In genomic region chr1:233884461-233885151, GRCh38 we compare ENCODE assay signal across 20 cellular contexts. TPM values are rescaled to one million over a fixed set of nuclear protein-coding genes. Genes with fewer than 3 reads are reported as not detected.
A peak's percentile ranks its signal among the peaks of the same experiment; 100 is the strongest.
DNase-seq lines count a peak whose midpoint lies in the region; ATAC-seq, FAIRE-seq and TF ChIP-seq lines count a peak whose summit lies in the region.
"Had no signal": no experiment of that assay in that cellular context is flagged by ENCODE, and none has a peak within 500 bp of the region (broad histone marks: within the 10 kb centered on the region; RNA-seq: fewer than 3 reads in every experiment).

No MANE protein-coding gene starts in this region.

- H2BK20ac ChIP-seq in H1 (ENCODE audit: low read length), result no peak overlapping the region

- TF ChIP-seq CTCF in HEK293 (tag by site-specific recombination; IDR thresholded peaks at IDR 0.05), result no peak
- peak in 1 of 3 experiments; percentile 5; a peak in 1 of 4 replicates for TF ChIP-seq CTCF in H1 (IDR thresholded peaks at IDR 0.05; ENCODE audit: control extremely low read depth in 1 of 3, insufficient read depth in 1 of 3, low read depth in 1 of 3, low read length in 3 of 3)
- TF ChIP-seq CTCF in esophagus squamous epithelium (IDR thresholded peaks at IDR 0.05), result no peak

- no peak for TF ChIP-seq RAD21 in H1 (IDR thresholded peaks at IDR 0.05 in 1 of 2, conservative IDR thresholded peaks at IDR 0.05 in 1 of 2; ENCODE audit: low read depth in 2 of 2, low read length in 2 of 2)

- DNase-seq in A172 (ENCODE audit: low spot score) (peak; percentile 66), RCC 7860 (ENCODE audit: low spot score) (peak; percentile 60), H1 (ENCODE audit: low read depth in 1 of 2, low spot score in 2 of 2) (no peak), OCI-M1 (lab: John Stamatoyannopoulos, UW) (no peak), esophagus squamous epithelium (lab: John Stamatoyannopoulos, UW) (no peak)
- DNase-seq: AML-193; C1 segment of cervical spinal cord; CD8-positive, alpha-beta memory T cell; GOT3; NCI-H1105; NCI-H146; NCI-H2029; NCI-H2227 treated with DMSO at 0.1 percent for 48 hours; Right ventricle myocardium superior had no signal

- no peak for TF ChIP-seq POLR2A in H1 (IDR thresholded peaks at IDR 0.05; ENCODE audit: control extremely low read depth in 1 of 2, low read depth in 2 of 2, low read length in 2 of 2)
- TF ChIP-seq POLR2A in esophagus squamous epithelium (IDR thresholded peaks at IDR 0.05), result no peak

- H3K27ac ChIP-seq in HEK293 (ENCODE audit: extremely low read depth, low read depth, low read length) (no peak overlapping the region), H1 (ENCODE audit: low read depth, low read length) (no peak overlapping the region), esophagus squamous epithelium (no peak overlapping the region)
- H3K27ac ChIP-seq: 22Rv1 had no signal

- ATAC-seq in GM19395 (IDR thresholded peaks at IDR 0.05; ENCODE audit: unreplicated experiment) (no peak), HG03460 (IDR thresholded peaks at IDR 0.05; ENCODE audit: unreplicated experiment) (no peak)
- ATAC-seq: GM12878, K562 had no signal

- no peak for TF ChIP-seq EP300 in H1 (IDR thresholded peaks at IDR 0.05; ENCODE audit: borderline replicate concordance in 1 of 2, low read depth in 2 of 2, low read length in 2 of 2)

- POLR2A ChIA-PET in HEK293 (lab: Yijun Ruan, JAX) (no interaction called here), H1 (lab: Charles Lee; ENCODE audit: partially characterized antibody) (no interaction called here)

- no peak overlapping the region for H2BK12ac ChIP-seq in H1 (ENCODE audit: low read depth, low read length)

- no peak overlapping the region for H2BK5ac ChIP-seq in H1 (ENCODE audit: low read depth, low read length)

- H3K9me3 ChIP-seq in HEK293 (ENCODE audit: control insufficient read depth, insufficient read depth, low read depth, low read length) (no peaks in the 10 kb centered on the region; the same call in 1 of the 2 replicates), H1 (ENCODE audit: insufficient read depth in 2 of 2, low read depth in 1 of 2, low read length in 1 of 2) (0 out of 4 replicates have a peak, but pooled peaks cover 0 to under 1% of the 10 kb centered on the region in 2 experiments), esophagus squamous epithelium (no peaks in the 10 kb centered on the region)

- H3K27me3 ChIP-seq in H1 (replicated peaks in 1 of 4; ENCODE audit: control insufficient read depth in 3 of 4, extremely low read depth in 1 of 4, insufficient read depth in 3 of 4, low read length in 3 of 4) (no peaks in the 10 kb centered on the region), esophagus squamous epithelium (peaks cover 0 to 59% (median 0%) of the 10 kb centered on the region in 4 donors)

- H2BK15ac ChIP-seq in H1 (ENCODE audit: low read length), result no peak overlapping the region

- no peaks in the 10 kb centered on the region for H3K79me1 ChIP-seq in H1 (ENCODE audit: low read depth, low read length)

- FAIRE-seq in RCC 7860 (lab: Jason Lieb, UNC) (no peak), H1 (lab: Jason Lieb, UNC) (no peak)
- FAIRE-seq: GM12878, K562 had no signal

- H3K36me3 ChIP-seq in HEK293 (ENCODE audit: control insufficient read depth in 2 of 2, insufficient read depth in 1 of 2, low read length in 2 of 2), result no peaks in the 10 kb centered on the region
- H3K36me3 ChIP-seq in H1 (ENCODE audit: control insufficient read depth in 2 of 4, insufficient read depth in 4 of 4, low read length in 3 of 4), result no peaks in the 10 kb centered on the region
- H3K36me3 ChIP-seq in esophagus squamous epithelium, result no peaks in the 10 kb centered on the region

- H3K23me2 ChIP-seq in H1 (ENCODE audit: low read depth, low read length), result no peaks in the 10 kb centered on the region

- no peak overlapping the region for H3K4me3 ChIP-seq in HEK293 (ENCODE audit: low read depth, low read length)
- no peak overlapping the region for H3K4me3 ChIP-seq in H1 (ENCODE audit: extremely low read depth in 1 of 4, insufficient read depth in 2 of 4, low read depth in 3 of 4, low read length in 4 of 4)
- H3K4me3 ChIP-seq in esophagus squamous epithelium, result no peak overlapping the region
- H3K4me3 ChIP-seq: GM12878, K562 had no signal

- no peak overlapping the region for H3K18ac ChIP-seq in H1 (ENCODE audit: extremely low read depth, low read length)

- no peak overlapping the region for H4K91ac ChIP-seq in H1 (replicated peaks; ENCODE audit: insufficient read length, low read length)

- H3K9ac ChIP-seq in H1 (replicated peaks in 1 of 4; ENCODE audit: extremely low read depth in 1 of 4, low read depth in 3 of 4, low read length in 3 of 4), result no peak overlapping the region

- no peaks in the 10 kb centered on the region for H3K79me2 ChIP-seq in H1 (ENCODE audit: control insufficient read depth in 1 of 2, insufficient read depth in 2 of 2, low read length in 2 of 2)

- CTCF ChIA-PET in HEK293 (lab: Yijun Ruan, JAX), result no interaction called here
- CTCF ChIA-PET in H1 (lab: Charles Lee; ENCODE audit: partially characterized antibody), result interaction anchor here (0.9 to 1.8 kb wide), 2 partner anchors 19 to 85 kb away, joined by 3 to 5 read pairs; partner anchors contain the start of gene SLC35F3

- H3K23ac ChIP-seq in H1 (ENCODE audit: insufficient read length), result no peak overlapping the region

- H3K4me1 ChIP-seq in HEK293 (ENCODE audit: control insufficient read depth, insufficient read depth, low read length), result no peaks in the 10 kb centered on the region
- H3K4me1 ChIP-seq in H1 (replicated peaks in 1 of 4; ENCODE audit: control insufficient read depth in 3 of 4, insufficient read depth in 4 of 4, low read length in 3 of 4), result peaks cover 0 to 4% (median 2%) of the 10 kb centered on the region in 4 experiments; a peak in 2 of 7 replicates
- no peaks in the 10 kb centered on the region for H3K4me1 ChIP-seq in esophagus squamous epithelium

- WGBS in H1 (ENCODE audit: extremely low coverage in 1 of 2, insufficient coverage in 1 of 2, insufficient read length in 1 of 2, insufficient replicate concordance in 2 of 2, low coverage in 1 of 2, low lambda C conversion rate in 2 of 2, missing lambda C conversion rate in 1 of 2), 2 experiments, result 75% methylated on average over 5 of the region's 5 CpGs; no CpG with 5 or more reads in 1 of the 2 experiments
- 48 to 53% methylated on average over 4 to 5 of the region's 5 CpGs for WGBS in esophagus squamous epithelium, 2 donors

- no peak overlapping the region for H3K4me2 ChIP-seq in H1 (ENCODE audit: insufficient read depth in 1 of 2, low read depth in 2 of 2, low read length in 2 of 2)

- no peak overlapping the region for H2AK5ac ChIP-seq in H1 (ENCODE audit: low read depth, low read length)

- H4K8ac ChIP-seq in H1 (ENCODE audit: extremely low read depth, insufficient read depth, low read length), result no peak overlapping the region

- no peak overlapping the region for H3K56ac ChIP-seq in H1 (replicated peaks; ENCODE audit: insufficient read length, low read depth, low read length)

- no peak overlapping the region for H3K4ac ChIP-seq in H1 (replicated peaks; ENCODE audit: insufficient read length, low read depth, low read length)

- H4K20me1 ChIP-seq in H1 (replicated peaks in 1 of 2; ENCODE audit: control insufficient read depth in 1 of 2, insufficient read depth in 2 of 2, low read length in 2 of 2), result no peaks in the 10 kb centered on the region

- H3K14ac ChIP-seq in H1 (ENCODE audit: insufficient read length), result no peak overlapping the region

- H2BK120ac ChIP-seq in H1 (replicated peaks; ENCODE audit: low read depth, low read length), result no peak overlapping the region

- no peak overlapping the region for H4K5ac ChIP-seq in H1 (ENCODE audit: insufficient read length, low read depth, low read length)

- H2AFZ ChIP-seq in H1 (ENCODE audit: low read length), result 0 out of 2 replicates have a peak overlapping the region, but pooled peaks have one; percentile 10

- intact Hi-C loops in esophagus squamous epithelium (cut with DNase I), result no loop called here

TF ChIP-seq in HEK293, 187 proteins besides CTCF, POLR2A, EP300 and RAD21 (continues in another document):
- no peak for TF ChIP-seq ZNF221 (tag by site-specific recombination; IDR thresholded peaks at IDR 0.05; ENCODE audit: borderline replicate concordance)
- TF ChIP-seq ZNF157 (tag by site-specific recombination; IDR thresholded peaks at IDR 0.05), result no peak
- peak; percentile 86 for TF ChIP-seq ZBTB21 (tag by site-specific recombination; IDR thresholded peaks at IDR 0.05)
- no peak for TF ChIP-seq ZNF223 (tag by site-specific recombination; IDR thresholded peaks at IDR 0.05)
- no peak for TF ChIP-seq ZNF621 (tag by site-specific recombination; IDR thresholded peaks at IDR 0.05)
- no peak for TF ChIP-seq ZNF311 (tag by site-specific recombination; IDR thresholded peaks at IDR 0.05; ENCODE audit: borderline replicate concordance)
- TF ChIP-seq ZNF292 (tag by site-specific recombination; IDR thresholded peaks at IDR 0.05; ENCODE audit: borderline replicate concordance, low read depth), result no peak
- no peak for TF ChIP-seq SALL2 (tag by site-specific recombination; IDR thresholded peaks at IDR 0.05; ENCODE audit: borderline replicate concordance)
- no peak for TF ChIP-seq ZNF37A (tag by site-specific recombination; IDR thresholded peaks at IDR 0.05)

TF ChIP-seq in H1, 55 proteins besides CTCF, POLR2A, EP300 and RAD21 (continues in another document):
- no peak for TF ChIP-seq NRF1 (IDR thresholded peaks at IDR 0.05; ENCODE audit: low read depth, low read length)
- TF ChIP-seq MAFK (IDR thresholded peaks at IDR 0.05; ENCODE audit: low read depth, low read length), result no peak
- TF ChIP-seq TAF1 (IDR thresholded peaks at IDR 0.05; ENCODE audit: low read depth, low read length), result no peak
- no peak for TF ChIP-seq ASH2L (IDR thresholded peaks at IDR 0.05; ENCODE audit: low read length)
- TF ChIP-seq, protein P1, sequence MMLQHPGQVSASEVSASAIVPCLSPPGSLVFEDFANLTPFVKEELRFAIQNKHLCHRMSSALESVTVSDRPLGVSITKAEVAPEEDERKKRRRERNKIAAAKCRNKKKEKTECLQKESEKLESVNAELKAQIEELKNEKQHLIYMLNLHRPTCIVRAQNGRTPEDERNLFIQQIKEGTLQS (IDR thresholded peaks at IDR 0.05; ENCODE audit: insufficient read depth, low read depth, low read length), result no peak
- TF ChIP-seq TAF7 (optimal IDR thresholded peaks at IDR 0.05; ENCODE audit: borderline replicate concordance, low read depth, low read length), result no peak

RNA-seq across cellular contexts. Expression of gene SLC35F3, which starts 19.9 kb away (rescaled TPM):
- not detected in 2 replicates for total RNA-seq in A172 (2014; rRNA removed; shearing (Covaris generic))
- 0.69 and 0.78 TPM in 2 replicates for total RNA-seq in H1 (2021; fragmentation: NEBNext Ultra II Directional; extraction: Animal tissue kit (Norgen Biotek cat#: 25700))
- 1.0 and 1.2 TPM in 2 replicates for polyA plus RNA-seq in H1 (2011; rRNA removed)
- 1.0 TPM for polyA plus RNA-seq in H1 (2011; cell fraction: cytosol; rRNA removed)
- 0.80 TPM for polyA plus RNA-seq in H1 (2011; cell fraction: nucleus; rRNA removed)
- polyA plus RNA-seq in H1 (2012, experiment 1 of 2), result 0.54 to 1.1 TPM (median 0.94 TPM) in 4 replicates
- 0.49 TPM for polyA plus RNA-seq in H1 (2012, experiment 2 of 2)
- polyA plus RNA-seq in H1 (2013, experiment 1 of 2), result 0.95 TPM
- polyA plus RNA-seq in H1 (2013, experiment 2 of 2), result 0.99 TPM
- 1.1 TPM in 2 replicates for polyA minus RNA-seq in H1 (2011; rRNA and poly(A)+ RNA removed)
- 0.66 TPM for polyA minus RNA-seq in H1 (2011; cell fraction: cytosol; rRNA and poly(A)+ RNA removed)
- 1.8 TPM for polyA minus RNA-seq in H1 (2011; cell fraction: nucleus; rRNA and poly(A)+ RNA removed)
- total RNA-seq in esophagus squamous epithelium, result under 1 TPM; 0.13 to 0.99 (median 0.55) TPM
- total RNA-seq: Right ventricle myocardium superior had no signal

Comparison
In these comparisons a context has a peak if more than half of its experiments do, and no peak if none do; other contexts are left out.
1. DNase-seq: peak in A172 (single experiment) and RCC 7860 (single experiment); none in H1 (0 of 2), OCI-M1 (single experiment) and esophagus squamous epithelium (single experiment).